In genomic region chr11:13784848-13785247, GRCh38 we compare ENCODE assay signal across 18 cellular contexts.
DNase-seq lines count a peak whose midpoint lies in the region; TF ChIP-seq lines count a peak whose summit lies in the region.
"Had no signal": no experiment of that assay in that cellular context is flagged by ENCODE, and none has a peak within 500 bp of the region (broad histone marks: within the 10 kb centered on the region; RNA-seq: fewer than 3 reads in every experiment).

No MANE protein-coding gene starts in this region.

- H3K4me3 ChIP-seq in OCI-LY7 (ENCODE audit: low read depth, low read length, poor library complexity, severe bottlenecking): no peak overlapping the region
- H3K4me3 ChIP-seq: A549, Peyer's patch had no signal

- no peaks in the 10 kb centered on the region for H3K79me2 ChIP-seq in OCI-LY7 (ENCODE audit: insufficient read depth, low read depth, low read length)

- CTCF ChIA-PET in OCI-LY7 (lab: Charles Lee; ENCODE audit: unreplicated experiment): no interaction called here
- CTCF ChIA-PET in activated naive CD4-positive, alpha-beta T cell treated with anti-CD3 and anti-CD28 coated beads for 36 hours (lab: Charles Lee): no interaction called here

- H3K9me2 ChIP-seq in OCI-LY7 (ENCODE audit: insufficient read depth, low read length): no peaks in the 10 kb centered on the region

- H2AFZ ChIP-seq in OCI-LY7 (ENCODE audit: low read length): 0 out of 2 replicates have a peak overlapping the region, but pooled peaks have one; percentile 33

- no peak overlapping the region for H3K27ac Mint-ChIP-seq in activated naive CD4-positive, alpha-beta T cell treated with anti-CD3 and anti-CD28 coated beads for 36 hours

- H3K4me3 Mint-ChIP-seq in activated naive CD4-positive, alpha-beta T cell treated with anti-CD3 and anti-CD28 coated beads for 36 hours: no peak overlapping the region

- H3K9me3 ChIP-seq in OCI-LY7 (ENCODE audit: low read length): 0 out of 2 replicates have a peak, but pooled peaks cover 3% of the 10 kb centered on the region
- H3K9me3 ChIP-seq: A549, BE2C, Peyer's patch had no signal

- BruUV-seq in OCI-LY7 (replicated peaks; lab: Mats Ljungman, UMichigan): no TSS peak

- H3K36me3 Mint-ChIP-seq in activated naive CD4-positive, alpha-beta T cell treated with anti-CD3 and anti-CD28 coated beads for 36 hours (ENCODE audit: low read depth): no peaks in the 10 kb centered on the region

- H3K27ac ChIP-seq in OCI-LY7 (ENCODE audit: low read depth, low read length, poor library complexity, severe bottlenecking): no peak overlapping the region
- H3K27ac ChIP-seq: A549, KMS-11, Peyer's patch had no signal

- H3K4me1 ChIP-seq in OCI-LY7 (ENCODE audit: insufficient read depth, low read length, poor library complexity, severe bottlenecking): peaks cover 8% of the 10 kb centered on the region
- H3K4me1 ChIP-seq: A549, BE2C, Peyer's patch had no signal

- no peaks in the 10 kb centered on the region for H3K27me3 Mint-ChIP-seq in activated naive CD4-positive, alpha-beta T cell treated with anti-CD3 and anti-CD28 coated beads for 36 hours (ENCODE audit: low read depth)

- no peak overlapping the region for H3K4me2 ChIP-seq in OCI-LY7 (ENCODE audit: low read length)
- H3K4me2 ChIP-seq: A549, KMS-11 had no signal

- H4K20me1 ChIP-seq in OCI-LY7 (ENCODE audit: insufficient read depth, low read length): no peaks in the 10 kb centered on the region

- no peak for TF ChIP-seq CTCF in OCI-LY7 (conservative IDR thresholded peaks at IDR 0.05; ENCODE audit: low read length)

- intact Hi-C loops in OCI-LY7 (cut with micrococcal nuclease; ENCODE audit: unreplicated experiment): loop anchor here (5.0 kb wide), 1 partner anchor 47 kb away; no protein-coding TSS in a partner anchor
- intact Hi-C loops in activated naive CD4-positive, alpha-beta T cell treated with anti-CD3 and anti-CD28 coated beads for 36 hours (cut with micrococcal nuclease): no loop called here

- no peaks in the 10 kb centered on the region for H3K9me3 Mint-ChIP-seq in activated naive CD4-positive, alpha-beta T cell treated with anti-CD3 and anti-CD28 coated beads for 36 hours

- POLR2A ChIA-PET in OCI-LY7 (lab: Charles Lee): interaction anchor here (1.4 to 1.5 kb wide), 2 partner anchors 34 to 167 kb away, joined by 3 read pairs; no protein-coding TSS in a partner anchor

- no peaks in the 10 kb centered on the region; the same call in 1 of the 2 replicates for H3K36me3 ChIP-seq in OCI-LY7 (ENCODE audit: insufficient read depth, low read length)
- H3K36me3 ChIP-seq: BE2C, Peyer's patch had no signal

- DNase-seq in NCI-H748 (lab: John Stamatoyannopoulos, UW; ENCODE audit: unreplicated experiment) (peak; percentile 7), NCI-H748 treated with DMSO at 0.1 percent for 48 hours (lab: John Stamatoyannopoulos, UW) (no peak), NCI-H2029 treated with DMSO at 0.1 percent for 48 hours (lab: John Stamatoyannopoulos, UW) (peak; percentile 47), OCI-LY7 (ENCODE audit: low spot score) (no peak), pons (ENCODE audit: low spot score) (peak; percentile 50), HK-2 (ENCODE audit: unreplicated experiment) (no peak), NCI-H526 (lab: John Stamatoyannopoulos, UW) (no peak)
- no peak for DNase-seq in activated naive CD4-positive, alpha-beta T cell treated with anti-CD3 and anti-CD28 coated beads for 36 hours
- DNase-seq: BE2C, DMS79, GOT3, HCEC 1CT, NCI-H1694, NCI-H2107, NCI-H526 treated with DMSO at 0.1 percent for 48 hours, Peyer's patch had no signal

- H3K4me1 Mint-ChIP-seq in activated naive CD4-positive, alpha-beta T cell treated with anti-CD3 and anti-CD28 coated beads for 36 hours (ENCODE audit: low read depth): no peaks in the 10 kb centered on the region

Comparison
In these comparisons a context has a peak if more than half of its experiments do, and no peak if none do; other contexts are left out.
1. DNase-seq: peak in NCI-H748 (single experiment), NCI-H2029 treated with DMSO at 0.1 percent for 48 hours (single experiment) and pons (single experiment); none in NCI-H748 treated with DMSO at 0.1 percent for 48 hours (single experiment), OCI-LY7 (single experiment), activated naive CD4-positive, alpha-beta T cell treated with anti-CD3 and anti-CD28 coated beads for 36 hours (single experiment), HK-2 (single experiment) and NCI-H526 (0 of 2).